Comparison of ENCODE assay signal across 2 cellular contexts in genomic region chr3:52502808-52503350, GRCh38.
TF ChIP-seq lines count a peak whose summit lies in the region.

No MANE protein-coding gene starts in this region.

TF ChIP-seq in HepG2, 621 proteins besides CTCF, POLR2A, EP300 and RAD21:
- TF ChIP-seq NR2F2 (IDR thresholded peaks at IDR 0.05; ENCODE audit: borderline replicate concordance, low read depth) (no peak), ZSCAN30 (CRISPR knock-in tag; IDR thresholded peaks at IDR 0.05) (no peak)

TF ChIP-seq in IMR-90, 13 proteins besides CTCF, POLR2A, EP300 and RAD21:
- TF ChIP-seq MAZ (IDR thresholded peaks at IDR 0.05; ENCODE audit: borderline replicate concordance, low read depth, low read length): no peak
- no peak for TF ChIP-seq MAFK (IDR thresholded peaks at IDR 0.05; ENCODE audit: low read depth, low read length)
- no peak for TF ChIP-seq USF2 (IDR thresholded peaks at IDR 0.05; ENCODE audit: low read depth, low read length)
- TF ChIP-seq CHD1 (IDR thresholded peaks at IDR 0.05; ENCODE audit: low read depth, low read length): no peak
- TF ChIP-seq ELK1 (IDR thresholded peaks at IDR 0.05; ENCODE audit: borderline replicate concordance, low read depth, low read length): no peak
- TF ChIP-seq MXI1 (IDR thresholded peaks at IDR 0.05; ENCODE audit: borderline replicate concordance, low read depth, low read length): no peak
- no peak for TF ChIP-seq FOS (IDR thresholded peaks at IDR 0.05; ENCODE audit: low read depth, low read length)
- TF ChIP-seq SMC3 (IDR thresholded peaks at IDR 0.05; ENCODE audit: low read depth, low read length): no peak
- no peak for TF ChIP-seq RCOR1 (IDR thresholded peaks at IDR 0.05; ENCODE audit: insufficient replicate concordance, low read length)
TF ChIP-seq in IMR-90: peak in this region for 0.
